In the genomic region with DNA sequence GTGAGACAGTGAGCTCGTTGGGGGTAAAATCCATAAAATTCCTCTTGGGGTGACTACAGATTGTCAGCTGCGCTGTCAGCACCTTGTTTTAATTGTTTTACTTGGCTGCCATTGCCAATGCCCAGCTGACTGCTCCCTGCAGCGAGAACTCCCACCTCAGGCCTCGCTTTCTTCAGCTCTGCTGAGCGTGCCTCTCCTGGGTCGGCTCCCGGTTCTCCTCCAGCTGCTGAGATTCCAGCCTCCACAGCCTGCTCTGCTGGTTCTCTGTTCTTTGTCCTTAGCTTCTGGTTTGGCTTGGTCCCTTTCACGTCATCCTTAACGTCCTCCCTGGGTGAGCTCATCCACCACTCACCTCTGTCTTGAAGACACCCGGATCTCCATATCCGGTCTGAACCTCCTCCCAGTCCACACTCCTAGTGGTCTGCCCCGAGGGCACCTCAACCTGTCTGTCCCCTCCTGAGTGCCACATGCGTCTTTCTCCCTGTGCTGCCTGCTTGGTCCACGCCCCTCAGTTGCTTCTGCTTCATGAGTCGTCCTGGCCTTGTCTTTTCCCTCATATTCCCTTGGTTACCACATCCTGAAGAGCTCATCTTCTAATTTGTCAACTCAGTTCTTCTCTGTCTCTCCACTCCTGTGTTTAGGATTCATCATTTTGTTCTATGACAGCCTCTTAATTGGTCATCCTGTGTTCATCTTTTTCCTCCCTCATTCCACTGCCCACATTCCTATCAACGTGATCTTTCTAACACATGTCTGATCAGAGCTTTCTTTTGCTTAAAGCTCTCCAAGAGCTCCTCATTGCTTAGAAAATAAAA, we compare ENCODE assay signal across 24 cellular contexts. TPM values are rescaled to one million over a fixed set of nuclear protein-coding genes. Genes with fewer than 3 reads are reported as not detected.
DNase-seq lines count a peak whose midpoint lies in the region; ATAC-seq and FAIRE-seq lines count a peak whose summit lies in the region.
"Had no signal": no experiment of that assay in that cellular context is flagged by ENCODE, and none has a peak within 500 bp of the region (broad histone marks: within the 10 kb centered on the region; RNA-seq: fewer than 3 reads in every experiment).

No MANE protein-coding gene starts in this region.

- H3K36me3 Mint-ChIP-seq in CD4-positive, alpha-beta memory T cell, result peaks cover 37 to 55% of the 10 kb centered on the region in 2 donors
- H3K36me3 Mint-ChIP-seq in effector memory CD8-positive, alpha-beta T cell (ENCODE audit: insufficient read depth), result peaks cover 22% of the 10 kb centered on the region

- no peak overlapping the region for H3K18ac ChIP-seq in mesendoderm (ENCODE audit: low read length)

- H3K9me3 Mint-ChIP-seq in CD4-positive, alpha-beta memory T cell, result no peaks in the 10 kb centered on the region
- no peaks in the 10 kb centered on the region for H3K9me3 Mint-ChIP-seq in effector memory CD8-positive, alpha-beta T cell
- H3K9me3 Mint-ChIP-seq: nephron had no signal

- no peak overlapping the region for H4K5ac ChIP-seq in mesendoderm (ENCODE audit: low read length)

- no peaks in the 10 kb centered on the region for H3K9me3 ChIP-seq in CD4-positive, alpha-beta memory T cell (ENCODE audit: control insufficient read depth in 1 of 2, low read length in 2 of 2)
- H3K9me3 ChIP-seq in GM23248 (ENCODE audit: low read depth), result no peaks in the 10 kb centered on the region
- H3K9me3 ChIP-seq: body of pancreas, heart right ventricle, pancreas, right lobe of liver had no signal

- no peaks in the 10 kb centered on the region for H3K27me3 Mint-ChIP-seq in CD4-positive, alpha-beta memory T cell
- no peaks in the 10 kb centered on the region for H3K27me3 Mint-ChIP-seq in effector memory CD8-positive, alpha-beta T cell

- H4K8ac ChIP-seq in mesendoderm (ENCODE audit: low read depth, low read length), result no peak overlapping the region

- H3K23ac ChIP-seq in mesendoderm (ENCODE audit: low read length), result no peak overlapping the region

- no peak overlapping the region for H2AFZ ChIP-seq in GM23248

- H2AK5ac ChIP-seq in mesendoderm (ENCODE audit: low read length), result no peak overlapping the region

- no peaks in the 10 kb centered on the region for H3K79me1 ChIP-seq in mesendoderm (ENCODE audit: low read length)

- H2BK120ac ChIP-seq in mesendoderm (ENCODE audit: low read depth, low read length), result no peak overlapping the region

- H3K27ac Mint-ChIP-seq in CD4-positive, alpha-beta memory T cell, result peak overlapping the region in 6 of 7 donors; percentile 8 to 58 (median 38)
- peak overlapping the region; percentile 26 to 85 for H3K27ac Mint-ChIP-seq in effector memory CD8-positive, alpha-beta T cell
- H3K27ac Mint-ChIP-seq: nephron had no signal

- ATAC-seq in effector memory CD8-positive, alpha-beta T cell (replicated peaks), result no peak
- ATAC-seq: body of pancreas, left lobe of liver, right lobe of liver had no signal

- no peak overlapping the region for H3K4me3 ChIP-seq in CD4-positive, alpha-beta memory T cell (ENCODE audit: low read length in 2 of 2)
- no peak overlapping the region for H3K4me3 ChIP-seq in GM23248
- no peak overlapping the region for H3K4me3 ChIP-seq in mesendoderm (ENCODE audit: low read length)
- H3K4me3 ChIP-seq: body of pancreas, heart right ventricle, pancreas, right lobe of liver had no signal

- POLR2A ChIA-PET in CD4-positive, alpha-beta memory T cell (lab: Charles Lee; ENCODE audit: partially characterized antibody), result no interaction called here

- DNase-seq in CD4-positive, alpha-beta memory T cell, result no peak
- DNase-seq in GM23248, result peak; percentile 47
- no peak for DNase-seq in effector memory CD8-positive, alpha-beta T cell
- peak; percentile 42 for DNase-seq in mesendoderm
- no peak for DNase-seq in GM19240 (ENCODE audit: insufficient read length, low spot score)
- no peak for DNase-seq in GM19239 (ENCODE audit: insufficient read length, low spot score)
- no peak for DNase-seq in NK-92 treated with Interleukin-12 subunit alpha and Interleukin-12 subunit beta, amount 100 ng/mL, for 24 hours (lab: John Stamatoyannopoulos, UW)
- DNase-seq: body of pancreas; DMS153; effector memory CD4-positive, alpha-beta T cell; GF-D8; heart right ventricle; Karpas-422; NCI-H1048; NCI-H187 treated with DMSO at 0.1 percent for 48 hours; pancreas; right lobe of liver; SHP77 treated with DMSO at 0.1 percent for 48 hours; stimulated activated CD8-positive, alpha-beta memory T cell treated with anti-CD3 and anti-CD28 coated beads, Interleukin-4, amount 100 ng/mL, for 48 hours; substantia nigra had no signal

- H3K79me2 ChIP-seq in GM23248 (ENCODE audit: insufficient read depth), result peaks cover 98% of the 10 kb centered on the region
- no peaks in the 10 kb centered on the region for H3K79me2 ChIP-seq in mesendoderm (ENCODE audit: control insufficient read depth, insufficient read depth, low read length)

- in situ Hi-C loops in GM23248 (cut with MboI), result no loop called here

- peaks cover 12 to 86% (median 73%) of the 10 kb centered on the region in 4 donors for H3K4me1 Mint-ChIP-seq in CD4-positive, alpha-beta memory T cell
- H3K4me1 Mint-ChIP-seq in effector memory CD8-positive, alpha-beta T cell (ENCODE audit: low read depth in 2 of 2), result peaks cover 69 to 80% of the 10 kb centered on the region in 2 donors

- H3K9ac ChIP-seq in GM23248 (no peak overlapping the region), mesendoderm (ENCODE audit: low read length) (no peak overlapping the region)

- H3K56ac ChIP-seq in mesendoderm (ENCODE audit: low read length), result no peak overlapping the region

- peaks cover 19% of the 10 kb centered on the region for H3K36me3 ChIP-seq in CD4-positive, alpha-beta memory T cell (ENCODE audit: insufficient read depth, low read length)
- H3K36me3 ChIP-seq in GM23248 (ENCODE audit: low read depth) (no peaks in the 10 kb centered on the region), mesendoderm (ENCODE audit: control insufficient read depth, insufficient read depth, low read length) (no peaks in the 10 kb centered on the region)
- H3K36me3 ChIP-seq: pancreas had no signal

- 70 to 75% methylated on average over 16 of the region's 16 CpGs for WGBS in GM23248 (ENCODE audit: low coverage in 1 of 2, low lambda C conversion rate in 2 of 2, missing lambda C conversion rate in 2 of 2), 2 experiments
- WGBS in mesendoderm (ENCODE audit: extremely low coverage, insufficient coverage, low lambda C conversion rate), result no CpG with 5 or more reads among the region's 16 CpGs

- H3K4me2 ChIP-seq in GM23248 (ENCODE audit: unreplicated experiment) (no peak overlapping the region), mesendoderm (ENCODE audit: low read length) (no peak overlapping the region)

- peaks cover 84% of the 10 kb centered on the region for H3K4me1 ChIP-seq in CD4-positive, alpha-beta memory T cell (ENCODE audit: insufficient read depth, low read length)
- H3K4me1 ChIP-seq in GM23248 (ENCODE audit: insufficient read depth) (peaks cover 42% of the 10 kb centered on the region), mesendoderm (ENCODE audit: control insufficient read depth, low read depth, low read length) (no peaks in the 10 kb centered on the region)
- H3K4me1 ChIP-seq: pancreas had no signal

- intact Hi-C loops in CD4-positive, alpha-beta memory T cell (cut with micrococcal nuclease), result no loop called here

- H3F3A ChIP-seq in GM23248 (ENCODE audit: insufficient read depth), result peaks cover 38% of the 10 kb centered on the region

- H2BK5ac ChIP-seq in mesendoderm (ENCODE audit: low read length), result no peak overlapping the region

- no peak for FAIRE-seq in GM19239 (lab: Jason Lieb, UNC)
- FAIRE-seq: colon, pancreas, TTC549 had no signal

- no peak overlapping the region for H3K4ac ChIP-seq in mesendoderm (ENCODE audit: low read depth, low read length)

- CTCF ChIA-PET in CD4-positive, alpha-beta memory T cell (lab: Charles Lee; ENCODE audit: partially characterized antibody), result interaction anchor here (1.0 to 4.6 kb wide), 6 partner anchors 13 to 75 kb away, joined by 3 to 20 read pairs (median 3); no protein-coding TSS in a partner anchor

- no peaks in the 10 kb centered on the region for H4K20me1 ChIP-seq in GM23248 (ENCODE audit: insufficient read depth)

- no peaks in the 10 kb centered on the region for H3K9me2 ChIP-seq in GM23248 (ENCODE audit: insufficient read depth)

- no peak overlapping the region for H2BK15ac ChIP-seq in mesendoderm (replicated peaks; ENCODE audit: low read depth)

- peak overlapping the region in 4 of 8 donors; percentile 1 to 61 (median 27) for H3K4me3 Mint-ChIP-seq in CD4-positive, alpha-beta memory T cell
- peak overlapping the region; percentile 3 to 11 for H3K4me3 Mint-ChIP-seq in effector memory CD8-positive, alpha-beta T cell
- H3K4me3 Mint-ChIP-seq: nephron had no signal

- H3K27me3 ChIP-seq in CD4-positive, alpha-beta memory T cell (ENCODE audit: insufficient read depth, low read length), result no peaks in the 10 kb centered on the region
- H3K27me3 ChIP-seq in GM23248 (replicated peaks; ENCODE audit: insufficient read depth) (no peaks in the 10 kb centered on the region), mesendoderm (ENCODE audit: insufficient read depth, low read length, poor library complexity) (no peaks in the 10 kb centered on the region)
- H3K27me3 ChIP-seq: body of pancreas, heart right ventricle, pancreas, right lobe of liver had no signal

- H3K27ac ChIP-seq in CD4-positive, alpha-beta memory T cell (ENCODE audit: low read depth, low read length), result no peak overlapping the region
- no peak overlapping the region for H3K27ac ChIP-seq in GM23248
- H3K27ac ChIP-seq in mesendoderm (ENCODE audit: low read depth, low read length), result no peak overlapping the region
- H3K27ac ChIP-seq: body of pancreas, heart right ventricle, pancreas, right lobe of liver had no signal

RNA-seq across cellular contexts. Expression of a gene that starts 35.6 kb away (rescaled TPM):
- total RNA-seq in CD4-positive, alpha-beta memory T cell, result 100 to 1,000 TPM; 101 to 112 TPM
- polyA plus RNA-seq in CD4-positive, alpha-beta memory T cell, result 10 to 100 TPM; 18.8 to 38.8 TPM
- 41.7 and 66.5 TPM in 2 replicates for total RNA-seq in GM23248 (2014; rRNA removed; shearing (Covaris generic))
- polyA plus RNA-seq in GM23248 (2016; fragmentation: Nextera tagmentation; extraction: Ambion mirVana), result 31.9 and 34.9 TPM in 2 replicates
- 6.2 TPM for polyA plus RNA-seq in mesendoderm (2013, experiment 1 of 2)
- polyA plus RNA-seq in mesendoderm (2013, experiment 2 of 2), result 5.2 TPM

Comparison
In these comparisons a context has a peak if more than half of its experiments do, and no peak if none do; other contexts are left out.
1. DNase-seq: peak in GM23248 (single experiment) and mesendoderm (single experiment); none in CD4-positive, alpha-beta memory T cell (0 of 5), effector memory CD8-positive, alpha-beta T cell (0 of 3), GM19240 (single experiment), GM19239 (single experiment) and NK-92 treated with Interleukin-12 subunit alpha and Interleukin-12 subunit beta, amount 100 ng/mL, for 24 hours (single experiment).